Comparison of ENCODE assay signal across 11 cellular contexts in the genomic region with DNA sequence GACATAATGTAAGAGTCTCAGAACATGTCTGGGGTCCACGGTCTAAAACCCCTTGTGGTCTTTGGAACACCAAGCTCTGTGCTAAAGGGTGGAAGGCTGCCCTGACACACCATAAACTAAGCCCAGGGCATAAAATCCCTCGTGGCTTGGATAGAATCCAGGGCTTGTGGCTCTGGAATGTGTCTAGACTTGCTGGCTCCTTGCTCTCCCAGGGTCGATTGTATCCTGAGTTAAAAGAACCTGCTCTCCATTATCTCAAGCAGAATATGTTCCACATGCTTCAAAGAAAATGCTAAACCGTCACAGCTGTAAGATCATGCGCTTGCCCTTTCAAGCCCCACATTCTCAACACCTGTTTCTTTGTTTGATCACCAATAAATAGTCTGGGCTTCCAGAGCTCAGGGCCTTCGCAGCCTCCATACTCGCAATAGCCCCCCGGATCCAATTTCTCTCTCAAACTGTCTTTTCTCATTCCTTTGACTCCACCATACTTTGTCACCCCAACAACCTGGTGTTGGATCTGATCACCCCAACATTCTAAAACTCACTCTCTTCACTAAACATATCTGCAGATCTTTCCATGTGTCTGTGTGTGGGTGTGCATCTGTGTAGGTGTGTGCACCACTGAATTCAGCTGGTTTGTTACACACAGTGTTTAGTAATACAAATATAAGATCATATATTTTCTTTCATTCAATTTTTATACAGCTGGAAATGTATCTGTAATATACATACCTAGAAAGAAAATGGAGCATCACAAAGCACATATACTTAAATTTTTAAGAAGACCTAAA.
DNase-seq lines count a peak whose midpoint lies in the region; ATAC-seq and TF ChIP-seq lines count a peak whose summit lies in the region.
"Had no signal": no experiment of that assay in that cellular context is flagged by ENCODE, and none has a peak within 500 bp of the region (broad histone marks: within the 10 kb centered on the region; RNA-seq: fewer than 3 reads in every experiment).

No MANE protein-coding gene starts in this region.

- intact Hi-C loops in ascending aorta (cut with DNase I), result loop anchor here (2.0 kb wide), 1 partner anchor 45 kb away; no protein-coding TSS in a partner anchor
- intact Hi-C loops in aorta (cut with DNase I), result loop anchor here in 1 of 2 donors (5.0 kb wide), 1 partner anchor 46 kb away; no protein-coding TSS in a partner anchor

- H3K4me3 ChIP-seq in ascending aorta (no peak overlapping the region), aorta (ENCODE audit: low read length in 2 of 2) (no peak overlapping the region)
- H3K4me3 ChIP-seq: BLaER1 treated with 17β-estradiol and CSF1 and Interleukin-3, amounts not matched to agents 10 nM and 100 nM had no signal

- TF ChIP-seq CTCF in ascending aorta (IDR thresholded peaks at IDR 0.05), result no peak

- H3K4me1 Mint-ChIP-seq in activated T-cell treated with anti-CD3 and anti-CD28 coated beads, Interleukin-2, amount 50 U/mL, for 24 hours (ENCODE audit: low read depth), result peaks cover 6% of the 10 kb centered on the region

- H3K27me3 ChIP-seq in ascending aorta (no peaks in the 10 kb centered on the region), aorta (ENCODE audit: control insufficient read depth in 1 of 2, insufficient read depth in 2 of 2, low read length in 1 of 2) (no peaks in the 10 kb centered on the region)
- H3K27me3 ChIP-seq: BLaER1 treated with 17β-estradiol and CSF1 and Interleukin-3, amounts not matched to agents 10 nM and 100 nM had no signal

- H3K27ac ChIP-seq in ascending aorta (peak overlapping the region; percentile 76 to 87), aorta (ENCODE audit: low read depth in 1 of 2, low read length in 2 of 2) (peak overlapping the region; percentile 63 to 77)
- H3K27ac ChIP-seq: BLaER1 treated with 17β-estradiol and CSF1 and Interleukin-3, amounts not matched to agents 10 nM and 100 nM had no signal

- H3K4me1 ChIP-seq in ascending aorta, result peaks cover 9 to 38% of the 10 kb centered on the region in 2 donors
- H3K4me1 ChIP-seq in aorta (ENCODE audit: control insufficient read depth in 1 of 2, insufficient read depth in 2 of 2, low read length in 2 of 2), result peaks cover 0 to 3% of the 10 kb centered on the region in 2 donors

- no peaks in the 10 kb centered on the region for H3K9me3 Mint-ChIP-seq in activated T-cell treated with anti-CD3 and anti-CD28 coated beads, Interleukin-2, amount 50 U/mL, for 24 hours

- no peaks in the 10 kb centered on the region for H3K36me3 Mint-ChIP-seq in activated T-cell treated with anti-CD3 and anti-CD28 coated beads, Interleukin-2, amount 50 U/mL, for 24 hours (ENCODE audit: low read depth)

- H3K27me3 Mint-ChIP-seq in activated T-cell treated with anti-CD3 and anti-CD28 coated beads, Interleukin-2, amount 50 U/mL, for 24 hours, result no peaks in the 10 kb centered on the region

- H3K27ac Mint-ChIP-seq in activated T-cell treated with anti-CD3 and anti-CD28 coated beads, Interleukin-2, amount 50 U/mL, for 24 hours, result no peak overlapping the region

- DNase-seq in SHP77 treated with DMSO at 0.1 percent for 48 hours (lab: John Stamatoyannopoulos, UW), result peak; percentile 2
- no peak for DNase-seq in SHP77 (lab: John Stamatoyannopoulos, UW)
- peak in 1 of 2 donors; percentile 84 for DNase-seq in ascending aorta (ENCODE audit: low spot score in 2 of 2)
- peak; percentile 38 for DNase-seq in left kidney (ENCODE audit: low read depth, low spot score)
- DNase-seq in aorta, result peak; percentile 63 to 72
- no peak for DNase-seq in activated CD8-positive, alpha-beta memory T cell treated with anti-CD3 and anti-CD28 coated beads, Interleukin-2, amount 50 U/mL, for 48 hours
- no peak for DNase-seq in activated T-cell treated with anti-CD3 and anti-CD28 coated beads, Interleukin-2, amount 50 U/mL, for 24 hours
- DNase-seq in stimulated activated CD4-positive, alpha-beta T cell treated with anti-CD3 and anti-CD28 coated beads, Interleukin-4, amount 100 ng/mL, for 4 hours, result no peak
- DNase-seq: activated effector memory CD4-positive, alpha-beta T cell treated with Interleukin-2 at 50 U/mL for 16 hours; stimulated activated CD4-positive, alpha-beta T cell treated with anti-CD3 and anti-CD28 coated beads, Interleukin-2, amount 100 ng/mL, for 48 hours had no signal

- H3K4me3 Mint-ChIP-seq in activated T-cell treated with anti-CD3 and anti-CD28 coated beads, Interleukin-2, amount 50 U/mL, for 24 hours, result no peak overlapping the region

- peaks cover 0 to under 1% of the 10 kb centered on the region in 2 donors for H3K36me3 ChIP-seq in ascending aorta
- H3K36me3 ChIP-seq in aorta (ENCODE audit: control insufficient read depth in 1 of 2, insufficient read depth in 2 of 2, low read length in 1 of 2), result no peaks in the 10 kb centered on the region

- H3K9me3 ChIP-seq in ascending aorta (no peaks in the 10 kb centered on the region), aorta (ENCODE audit: control insufficient read depth, low read length) (no peaks in the 10 kb centered on the region)
- H3K9me3 ChIP-seq: BLaER1 treated with 17β-estradiol and CSF1 and Interleukin-3, amounts not matched to agents 10 nM and 100 nM had no signal

- no peak for ATAC-seq in aorta (ENCODE audit: low FRiP score)

- WGBS in aorta, 2 donors, result 30 to 31% methylated on average over 8 of the region's 8 CpGs

Comparison
In these comparisons a context has a peak if more than half of its experiments do, and no peak if none do; other contexts are left out.
1. DNase-seq: peak in SHP77 treated with DMSO at 0.1 percent for 48 hours (single experiment), left kidney (single experiment) and aorta (2 of 2); none in SHP77 (0 of 2), activated CD8-positive, alpha-beta memory T cell treated with anti-CD3 and anti-CD28 coated beads, Interleukin-2, amount 50 U/mL, for 48 hours (single experiment), activated T-cell treated with anti-CD3 and anti-CD28 coated beads, Interleukin-2, amount 50 U/mL, for 24 hours (single experiment) and stimulated activated CD4-positive, alpha-beta T cell treated with anti-CD3 and anti-CD28 coated beads, Interleukin-4, amount 100 ng/mL, for 4 hours (0 of 2).